13 cellular contexts compared by ENCODE assay signal in genomic region chr22:29971607-29972006, GRCh38.
DNase-seq lines count a peak whose midpoint lies in the region; TF ChIP-seq lines count a peak whose summit lies in the region.
"Had no signal": no experiment of that assay in that cellular context is flagged by ENCODE, and none has a peak within 500 bp of the region (broad histone marks: within the 10 kb centered on the region; RNA-seq: fewer than 3 reads in every experiment).

No MANE protein-coding gene starts in this region.

- H3K36me3 Mint-ChIP-seq in brain = peaks cover 27% of the 10 kb centered on the region
- H3K36me3 Mint-ChIP-seq in mesothelial cell of epicardium = peaks cover 3% of the 10 kb centered on the region

- POLR2A ChIA-PET in HEK293T (lab: Yijun Ruan, JAX) = no interaction called here

- no peaks in the 10 kb centered on the region for H3K9me3 Mint-ChIP-seq in brain
- H3K9me3 Mint-ChIP-seq in mesothelial cell of epicardium = no peaks in the 10 kb centered on the region

- peak overlapping the region in 1 of 5 experiments; percentile 3 for H3K4me3 Mint-ChIP-seq in brain
- no peak overlapping the region for H3K4me3 Mint-ChIP-seq in mesothelial cell of epicardium
- H3K4me3 Mint-ChIP-seq: CD4-positive, alpha-beta memory T cell had no signal

- H3K4me1 Mint-ChIP-seq in brain (peaks cover 32% of the 10 kb centered on the region), mesothelial cell of epicardium (peaks cover 12% of the 10 kb centered on the region)

- H3K27me3 Mint-ChIP-seq in brain (no peaks in the 10 kb centered on the region), mesothelial cell of epicardium (ENCODE audit: low read depth) (no peaks in the 10 kb centered on the region)
- H3K27me3 Mint-ChIP-seq: CD4-positive, alpha-beta memory T cell had no signal

- TF ChIP-seq CTCF in brain (conservative IDR thresholded peaks at IDR 0.05) = no peak
- TF ChIP-seq CTCF in mesothelial cell of epicardium (IDR thresholded peaks at IDR 0.05; ENCODE audit: unreplicated experiment) = no peak

- H3K27ac Mint-ChIP-seq in brain = peak overlapping the region in 4 of 5 experiments; percentile 0 to 67 (median 38)
- peak overlapping the region; percentile 68 for H3K27ac Mint-ChIP-seq in mesothelial cell of epicardium

- peak; percentile 40 for DNase-seq in HEK293T (ENCODE audit: extremely low spot score)
- no peak for DNase-seq in mesothelial cell of epicardium (ENCODE audit: low spot score in 2 of 2, unreplicated experiment in 2 of 2)
- no peak for DNase-seq in amygdala (lab: John Stamatoyannopoulos, UW)
- DNase-seq in NCI-H345 (lab: John Stamatoyannopoulos, UW) = no peak
- DNase-seq in HuH-7 (ENCODE audit: low spot score) = no peak
- DNase-seq: Calu3; CD4-positive, alpha-beta memory T cell; COR-L47; DMS53; DMS79 treated with DMSO at 0.1 percent for 48 hours; GF-D8; GOT3 had no signal

- CTCF ChIA-PET in HEK293T (lab: Yijun Ruan, JAX) = no interaction called here

TF ChIP-seq in HEK293T, 16 proteins besides CTCF, POLR2A, EP300 and RAD21:
- TF ChIP-seq BHLHE40 (IDR thresholded peaks at IDR 0.05; ENCODE audit: borderline replicate concordance) (no peak), FOXM1 (IDR thresholded peaks at IDR 0.05; ENCODE audit: borderline replicate concordance) (no peak), NFRKB (IDR thresholded peaks at IDR 0.05) (no peak), FOXK2 (IDR thresholded peaks at IDR 0.05) (0 out of 2 replicates have a peak, but pooled peaks have one; percentile 52), PKNOX1 (IDR thresholded peaks at IDR 0.05) (peak; percentile 65), LEF1 (IDR thresholded peaks at IDR 0.05; ENCODE audit: borderline replicate concordance) (no peak), CTBP1 (IDR thresholded peaks at IDR 0.05; ENCODE audit: borderline replicate concordance) (0 out of 2 replicates have a peak, but pooled peaks have one; percentile 22)
TF ChIP-seq in HEK293T: peak in this region for 3.
